Comparison of ENCODE assay signal across 23 cellular contexts in genomic region chr9:3567988-3568387, GRCh38.
"Had no signal": no experiment of that assay in that cellular context is flagged by ENCODE, and none has a peak within 500 bp of the region (broad histone marks: within the 10 kb centered on the region; RNA-seq: fewer than 3 reads in every experiment).

No MANE protein-coding gene starts in this region.

- H3K27me3 Mint-ChIP-seq: activated CD4-positive, alpha-beta memory T cell treated with anti-CD3 and anti-CD28 coated beads, Interleukin-2, amount 10 ng/mL, durations not matched to agents 7 days and 5 days; activated CD4-positive, alpha-beta T cell treated with anti-CD3 and anti-CD28 coated beads for 36 hours; activated CD4-positive, alpha-beta T cell treated with anti-CD3 and anti-CD28 coated beads, Interleukin-2, amount 10 ng/mL, durations not matched to agents 24 days and 14 days; activated naive CD4-positive, alpha-beta T cell treated with anti-CD3 and anti-CD28 coated beads, Interleukin-2, amount 10 ng/mL, durations not matched to agents 7 days and 5 days; activated naive CD8-positive, alpha-beta T cell; activated T-cell treated with anti-CD3 and anti-CD28 coated beads, Interleukin-2, amount 50 U/mL, for 24 hours had no signal

- H3K9me3 ChIP-seq: colonic mucosa, esophagus squamous epithelium had no signal

- H3K4me1 ChIP-seq: colonic mucosa, esophagus squamous epithelium had no signal

- H3K9me3 Mint-ChIP-seq: activated CD4-positive, alpha-beta memory T cell treated with anti-CD3 and anti-CD28 coated beads, Interleukin-2, amount 10 ng/mL, durations not matched to agents 7 days and 5 days; activated CD4-positive, alpha-beta T cell treated with anti-CD3 and anti-CD28 coated beads, Interleukin-2, amount 10 ng/mL, durations not matched to agents 24 days and 14 days; activated naive CD4-positive, alpha-beta T cell treated with anti-CD3 and anti-CD28 coated beads, Interleukin-2, amount 10 ng/mL, durations not matched to agents 7 days and 5 days; activated T-cell treated with anti-CD3 and anti-CD28 coated beads, Interleukin-2, amount 50 U/mL, for 24 hours; activated T-cell treated with anti-CD3 and anti-CD28 coated beads, Interleukin-2, amount 50 U/mL, for 72 hours had no signal

- H3K27ac ChIP-seq: brain microvascular endothelial cell, colonic mucosa, epithelial cell of prostate, esophagus squamous epithelium had no signal

- DNase-seq: activated CD4-positive, alpha-beta memory T cell treated with anti-CD3 and anti-CD28 coated beads, Interleukin-2, amount 10 ng/mL, durations not matched to agents 7 days and 5 days; activated CD4-positive, alpha-beta T cell treated with anti-CD3 and anti-CD28 coated beads for 36 hours; activated CD4-positive, alpha-beta T cell treated with anti-CD3 and anti-CD28 coated beads, Interleukin-2, amount 10 ng/mL, durations not matched to agents 24 days and 14 days; activated CD4-positive, CD25-positive, alpha-beta regulatory T cell; activated CD4-positive, CD25-positive, alpha-beta regulatory T cell treated with anti-CD3 and anti-CD28 coated beads, Interleukin-2, amount 50 U/mL, for 72 hours; activated CD8-positive, alpha-beta memory T cell treated with anti-CD3 and anti-CD28 coated beads, Interleukin-2, amount 50 U/mL, for 48 hours; activated gamma-delta T cell; activated naive CD4-positive, alpha-beta T cell; activated naive CD4-positive, alpha-beta T cell treated with anti-CD3 and anti-CD28 coated beads, Interleukin-2, amount 10 ng/mL, durations not matched to agents 7 days and 5 days; activated T-cell treated with anti-CD3 and anti-CD28 coated beads for 4 hours; activated T-cell treated with anti-CD3 and anti-CD28 coated beads, Interleukin-2, amount 50 U/mL, for 24 hours; activated T-cell treated with anti-CD3 and anti-CD28 coated beads, Interleukin-2, amount 50 U/mL, for 72 hours; amniotic stem cell; anterior cingulate cortex; brain microvascular endothelial cell; caudate nucleus; cerebellar nuclear complex; colonic mucosa; effector CD8-positive, alpha-beta T cell; esophagus squamous epithelium; T-helper 2 cell had no signal

- H3K4me1 Mint-ChIP-seq: activated CD4-positive, alpha-beta memory T cell treated with anti-CD3 and anti-CD28 coated beads, Interleukin-2, amount 10 ng/mL, durations not matched to agents 7 days and 5 days; activated naive CD4-positive, alpha-beta T cell treated with anti-CD3 and anti-CD28 coated beads, Interleukin-2, amount 10 ng/mL, durations not matched to agents 7 days and 5 days had no signal

- H3K36me3 Mint-ChIP-seq: activated naive CD4-positive, alpha-beta T cell treated with anti-CD3 and anti-CD28 coated beads, Interleukin-2, amount 10 ng/mL, durations not matched to agents 7 days and 5 days had no signal

- H3K4me3 ChIP-seq: colonic mucosa, esophagus squamous epithelium had no signal

- H3K4me3 Mint-ChIP-seq: activated CD4-positive, alpha-beta memory T cell treated with anti-CD3 and anti-CD28 coated beads, Interleukin-2, amount 10 ng/mL, durations not matched to agents 7 days and 5 days; activated CD4-positive, alpha-beta T cell treated with anti-CD3 and anti-CD28 coated beads for 36 hours; activated CD4-positive, alpha-beta T cell treated with anti-CD3 and anti-CD28 coated beads, Interleukin-2, amount 10 ng/mL, durations not matched to agents 24 days and 14 days; activated naive CD4-positive, alpha-beta T cell treated with anti-CD3 and anti-CD28 coated beads, Interleukin-2, amount 10 ng/mL, durations not matched to agents 7 days and 5 days; activated naive CD8-positive, alpha-beta T cell; activated T-cell treated with anti-CD3 and anti-CD28 coated beads, Interleukin-2, amount 50 U/mL, for 24 hours; activated T-cell treated with anti-CD3 and anti-CD28 coated beads, Interleukin-2, amount 50 U/mL, for 72 hours had no signal

- H3K27ac Mint-ChIP-seq: activated CD4-positive, alpha-beta memory T cell treated with anti-CD3 and anti-CD28 coated beads, Interleukin-2, amount 10 ng/mL, durations not matched to agents 7 days and 5 days; activated CD4-positive, alpha-beta T cell treated with anti-CD3 and anti-CD28 coated beads for 36 hours; activated CD4-positive, alpha-beta T cell treated with anti-CD3 and anti-CD28 coated beads, Interleukin-2, amount 10 ng/mL, durations not matched to agents 24 days and 14 days; activated naive CD4-positive, alpha-beta T cell treated with anti-CD3 and anti-CD28 coated beads, Interleukin-2, amount 10 ng/mL, durations not matched to agents 7 days and 5 days; activated naive CD8-positive, alpha-beta T cell; activated T-cell treated with anti-CD3 and anti-CD28 coated beads, Interleukin-2, amount 50 U/mL, for 24 hours; activated T-cell treated with anti-CD3 and anti-CD28 coated beads, Interleukin-2, amount 50 U/mL, for 72 hours had no signal

- ATAC-seq: activated CD4-positive, alpha-beta T cell treated with anti-CD3 and anti-CD28 coated beads for 36 hours; activated T-cell treated with anti-CD3 and anti-CD28 coated beads, Interleukin-2, amount 50 U/mL, for 72 hours had no signal

- H3K36me3 ChIP-seq: brain microvascular endothelial cell, colonic mucosa, esophagus squamous epithelium had no signal

- H3K27me3 ChIP-seq: brain microvascular endothelial cell, colonic mucosa, esophagus squamous epithelium had no signal
